In genomic region chr12:11431486-11431885, GRCh38 we compare ENCODE assay signal across 16 cellular contexts. TPM values are rescaled to one million over a fixed set of nuclear protein-coding genes. Genes with fewer than 3 reads are reported as not detected.
DNase-seq lines count a peak whose midpoint lies in the region; ATAC-seq and TF ChIP-seq lines count a peak whose summit lies in the region.
"Had no signal": no experiment of that assay in that cellular context is flagged by ENCODE, and none has a peak within 500 bp of the region (broad histone marks: within the 10 kb centered on the region; RNA-seq: fewer than 3 reads in every experiment).

No MANE protein-coding gene starts in this region.

- DNase-seq in activated T-cell treated with anti-CD3 and anti-CD28 coated beads, Interleukin-2, amount 50 U/mL, for 24 hours: no peak
- no peak for DNase-seq in activated T-cell treated with anti-CD3 and anti-CD28 coated beads, Interleukin-2, amount 50 U/mL, for 1 hour
- DNase-seq in activated naive CD8-positive, alpha-beta T cell treated with anti-CD3 and anti-CD28 coated beads, Interleukin-2, amount 50 U/mL, for 24 hours: peak; percentile 20
- no peak for DNase-seq in naive thymus-derived CD8-positive, alpha-beta T cell
- DNase-seq: ACHN; CD4-positive, CD25-positive, alpha-beta regulatory T cell had no signal

- H3K36me3 Mint-ChIP-seq in activated T-cell treated with anti-CD3 and anti-CD28 coated beads, Interleukin-2, amount 50 U/mL, for 24 hours (ENCODE audit: low read depth): no peaks in the 10 kb centered on the region
- no peaks in the 10 kb centered on the region for H3K36me3 Mint-ChIP-seq in activated naive CD8-positive, alpha-beta T cell treated with anti-CD3 and anti-CD28 coated beads, Interleukin-2, amount 50 U/mL, for 24 hours (ENCODE audit: low read depth)
- no peaks in the 10 kb centered on the region for H3K36me3 Mint-ChIP-seq in naive thymus-derived CD8-positive, alpha-beta T cell
- H3K36me3 Mint-ChIP-seq: CD4-positive, CD25-positive, alpha-beta regulatory T cell had no signal

- peaks cover 15% of the 10 kb centered on the region for H3K4me1 Mint-ChIP-seq in activated T-cell treated with anti-CD3 and anti-CD28 coated beads, Interleukin-2, amount 50 U/mL, for 24 hours (ENCODE audit: low read depth)
- peaks cover 18% of the 10 kb centered on the region for H3K4me1 Mint-ChIP-seq in activated naive CD8-positive, alpha-beta T cell treated with anti-CD3 and anti-CD28 coated beads, Interleukin-2, amount 50 U/mL, for 24 hours
- H3K4me1 Mint-ChIP-seq in naive thymus-derived CD8-positive, alpha-beta T cell: no peaks in the 10 kb centered on the region
- H3K4me1 Mint-ChIP-seq: CD4-positive, CD25-positive, alpha-beta regulatory T cell had no signal

- no peaks in the 10 kb centered on the region for H3K27me3 ChIP-seq in Loucy (ENCODE audit: insufficient read depth, low read length, poor library complexity, severe bottlenecking)
- H3K27me3 ChIP-seq: BLaER1 treated with 17β-estradiol and CSF1 and Interleukin-3, amounts not matched to agents 10 nM and 100 nM had no signal

- no peak overlapping the region for H3K4me3 ChIP-seq in Loucy (ENCODE audit: low read length, poor library complexity, severe bottlenecking)
- H3K4me3 ChIP-seq: BLaER1 treated with 17β-estradiol and CSF1 and Interleukin-3, amounts not matched to agents 10 nM and 100 nM; HAP-1 had no signal

- TF ChIP-seq CTCF in Loucy (conservative IDR thresholded peaks at IDR 0.05; ENCODE audit: low read length): 0 out of 2 replicates have a peak, but pooled peaks have one; percentile 12

- peak overlapping the region; percentile 31 for H3K27ac Mint-ChIP-seq in activated T-cell treated with anti-CD3 and anti-CD28 coated beads, Interleukin-2, amount 50 U/mL, for 24 hours
- H3K27ac Mint-ChIP-seq in activated naive CD8-positive, alpha-beta T cell treated with anti-CD3 and anti-CD28 coated beads, Interleukin-2, amount 50 U/mL, for 24 hours: peak overlapping the region; percentile 82
- no peak overlapping the region for H3K27ac Mint-ChIP-seq in naive thymus-derived CD8-positive, alpha-beta T cell
- H3K27ac Mint-ChIP-seq: CD4-positive, CD25-positive, alpha-beta regulatory T cell; IgD-negative memory B cell had no signal

- H3K9me3 Mint-ChIP-seq in activated T-cell treated with anti-CD3 and anti-CD28 coated beads, Interleukin-2, amount 50 U/mL, for 24 hours: no peaks in the 10 kb centered on the region
- H3K9me3 Mint-ChIP-seq in activated naive CD8-positive, alpha-beta T cell treated with anti-CD3 and anti-CD28 coated beads, Interleukin-2, amount 50 U/mL, for 24 hours: no peaks in the 10 kb centered on the region
- H3K9me3 Mint-ChIP-seq in naive thymus-derived CD8-positive, alpha-beta T cell: peaks cover 0 to 2% (median 0%) of the 10 kb centered on the region in 9 donors
- H3K9me3 Mint-ChIP-seq: IgD-negative memory B cell had no signal

- H3K4me3 Mint-ChIP-seq in activated T-cell treated with anti-CD3 and anti-CD28 coated beads, Interleukin-2, amount 50 U/mL, for 24 hours: no peak overlapping the region
- peak overlapping the region; percentile 28 for H3K4me3 Mint-ChIP-seq in activated naive CD8-positive, alpha-beta T cell treated with anti-CD3 and anti-CD28 coated beads, Interleukin-2, amount 50 U/mL, for 24 hours
- H3K4me3 Mint-ChIP-seq in naive thymus-derived CD8-positive, alpha-beta T cell: no peak overlapping the region
- H3K4me3 Mint-ChIP-seq: CD4-positive, CD25-positive, alpha-beta regulatory T cell; IgD-negative memory B cell had no signal

- H3K9ac ChIP-seq in Loucy (ENCODE audit: low read depth, low read length, poor library complexity, severe bottlenecking): no peak overlapping the region
- H3K9ac ChIP-seq: BLaER1 treated with 17β-estradiol and CSF1 and Interleukin-3, amounts not matched to agents 10 nM and 100 nM had no signal

- no peaks in the 10 kb centered on the region for H3K4me1 ChIP-seq in Loucy (ENCODE audit: insufficient read depth, low read length, poor library complexity, severe bottlenecking)
- H3K4me1 ChIP-seq: HAP-1 had no signal

- H3K27me3 Mint-ChIP-seq in activated T-cell treated with anti-CD3 and anti-CD28 coated beads, Interleukin-2, amount 50 U/mL, for 24 hours: no peaks in the 10 kb centered on the region
- no peaks in the 10 kb centered on the region for H3K27me3 Mint-ChIP-seq in activated naive CD8-positive, alpha-beta T cell treated with anti-CD3 and anti-CD28 coated beads, Interleukin-2, amount 50 U/mL, for 24 hours
- no peaks in the 10 kb centered on the region for H3K27me3 Mint-ChIP-seq in naive thymus-derived CD8-positive, alpha-beta T cell
- H3K27me3 Mint-ChIP-seq: IgD-negative memory B cell had no signal

- POLR2A ChIA-PET in naive thymus-derived CD8-positive, alpha-beta T cell (lab: Charles Lee): no interaction called here

- no peak overlapping the region for H2AFZ ChIP-seq in Loucy (ENCODE audit: low read length)

- H4K20me1 ChIP-seq in Loucy (ENCODE audit: insufficient read depth, low read length, poor library complexity, severe bottlenecking): no peaks in the 10 kb centered on the region
- H4K20me1 ChIP-seq: BLaER1 treated with 17β-estradiol and CSF1 and Interleukin-3, amounts not matched to agents 10 nM and 100 nM had no signal

- no peaks in the 10 kb centered on the region for H3K9me2 ChIP-seq in Loucy (replicated peaks; ENCODE audit: low read depth, low read length)

- no peaks in the 10 kb centered on the region for H3F3A ChIP-seq in Loucy (ENCODE audit: low read depth)

- H3K9me3 ChIP-seq in Loucy (ENCODE audit: insufficient read depth, low read depth, low read length): no peaks in the 10 kb centered on the region
- H3K9me3 ChIP-seq: BLaER1 treated with 17β-estradiol and CSF1 and Interleukin-3, amounts not matched to agents 10 nM and 100 nM; HAP-1 had no signal

- H3K79me2 ChIP-seq in Loucy (ENCODE audit: insufficient read depth, low read length): no peaks in the 10 kb centered on the region

- ATAC-seq in activated naive CD8-positive, alpha-beta T cell treated with anti-CD3 and anti-CD28 coated beads, Interleukin-2, amount 50 U/mL, for 24 hours: no peak
- no peak for ATAC-seq in GM19324 (IDR thresholded peaks at IDR 0.05; ENCODE audit: low FRiP score, unreplicated experiment)
- ATAC-seq in naive thymus-derived CD8-positive, alpha-beta T cell: no peak
- no peak for ATAC-seq in HG02798 (IDR thresholded peaks at IDR 0.05; ENCODE audit: poor library complexity, unreplicated experiment)

- H3K4me2 ChIP-seq in Loucy (ENCODE audit: low read depth, low read length, poor library complexity, severe bottlenecking): no peak overlapping the region

- H3K36me3 ChIP-seq in Loucy (ENCODE audit: insufficient read depth, low read length): no peaks in the 10 kb centered on the region
- H3K36me3 ChIP-seq: BLaER1 treated with 17β-estradiol and CSF1 and Interleukin-3, amounts not matched to agents 10 nM and 100 nM; HAP-1 had no signal

RNA-seq across cellular contexts. Expression of gene PRB2, which starts 36.1 kb away (rescaled TPM):
- not detected for total RNA-seq in naive thymus-derived CD8-positive, alpha-beta T cell
- polyA plus RNA-seq in naive thymus-derived CD8-positive, alpha-beta T cell: not detected
- total RNA-seq: A172; CD4-positive, CD25-positive, alpha-beta regulatory T cell; G401; H1; HT1080 had no signal
- polyA plus RNA-seq: CD4-positive, CD25-positive, alpha-beta regulatory T cell; H1; IgD-negative memory B cell had no signal

Comparison
In these comparisons a context has a peak if more than half of its experiments do, and no peak if none do; other contexts are left out.
1. H3K27ac Mint-ChIP-seq: peak in activated T-cell treated with anti-CD3 and anti-CD28 coated beads, Interleukin-2, amount 50 U/mL, for 24 hours (single experiment) and activated naive CD8-positive, alpha-beta T cell treated with anti-CD3 and anti-CD28 coated beads, Interleukin-2, amount 50 U/mL, for 24 hours (single experiment); none in naive thymus-derived CD8-positive, alpha-beta T cell (0 of 10).